11 cellular contexts compared by ENCODE assay signal in genomic region chr7:151741585-151741984, GRCh38.
"Had no signal": no experiment of that assay in that cellular context is flagged by ENCODE, and none has a peak within 500 bp of the region (broad histone marks: within the 10 kb centered on the region; RNA-seq: fewer than 3 reads in every experiment).

No MANE protein-coding gene starts in this region.

- FAIRE-seq: H1, H54 had no signal

- H3K4me2 ChIP-seq: GM23338 had no signal

- H3K9me3 Mint-ChIP-seq: HFFc6 had no signal

- H3K4me3 ChIP-seq: GM23248, GM23338, HAP-1 had no signal

- H3K27ac ChIP-seq: GM23248 had no signal

- H3K36me3 ChIP-seq: HAP-1 had no signal

- ATAC-seq: GM23338, HCT116 had no signal

- H3K9me3 ChIP-seq: HAP-1 had no signal

- H3K27ac Mint-ChIP-seq: GM23338, H9, HFFc6 had no signal

- DNase-seq: GM23248, GOT3, H7, H9, HCEC 1CT, HFFc6 had no signal

- H2AFZ ChIP-seq: GM23248, GM23338 had no signal

- H3K4me3 Mint-ChIP-seq: GM23338, H9, HFFc6 had no signal
